ENCODE assay signal across 9 cellular contexts in genomic region chr4:122602277-122603142, GRCh38. TPM values are rescaled to one million over a fixed set of nuclear protein-coding genes. Genes with fewer than 3 reads are reported as not detected.
DNase-seq lines count a peak whose midpoint lies in the region; ATAC-seq, FAIRE-seq and TF ChIP-seq lines count a peak whose summit lies in the region.
"Had no signal": no experiment of that assay in that cellular context is flagged by ENCODE, and none has a peak within 500 bp of the region (broad histone marks: within the 10 kb centered on the region; RNA-seq: fewer than 3 reads in every experiment).

No MANE protein-coding gene starts in this region.

- no peak overlapping the region for H3K4me3 ChIP-seq in esophagus muscularis mucosa

- no peak overlapping the region for H3K27ac ChIP-seq in esophagus muscularis mucosa (replicated peaks in 1 of 4)

- whole genome bisulfite sequencing in esophagus muscularis mucosa, result 39% methylated on average over 13 of the region's 13 CpGs

- no peak for TF ChIP-seq EP300 in esophagus muscularis mucosa (IDR thresholded peaks at IDR 0.05)

- peaks cover 8% of the 10 kb centered on the region for H3K27me3 Mint-ChIP-seq in HFFc6 (ENCODE audit: insufficient read depth)

- intact Hi-C loops in esophagus muscularis mucosa (cut with DNase I), result loop anchor here (1.0 to 10.0 kb wide), 2 partner anchors 115 to 322 kb away; partner anchors contain the start of gene NUDT6

- peak; percentile 74 for TF ChIP-seq CTCF in HFFc6 (IDR thresholded peaks at IDR 0.05)
- TF ChIP-seq CTCF in esophagus muscularis mucosa (IDR thresholded peaks at IDR 0.05), result peak; percentile 27 to 49 (median 48)

- H3K9me3 Mint-ChIP-seq in HFFc6, result no peaks in the 10 kb centered on the region

- DNase-seq in NCI-H2107 treated with DMSO at 0.1 percent for 48 hours (lab: John Stamatoyannopoulos, UW; ENCODE audit: unreplicated experiment), result peak; percentile 8
- DNase-seq in NCI-H2107 (lab: John Stamatoyannopoulos, UW), result no peak
- DNase-seq in HFFc6, result peak; percentile 55
- peak; percentile 32 for DNase-seq in RCC 7860 (ENCODE audit: low spot score)
- DNase-seq in esophagus muscularis mucosa (ENCODE audit: extremely low spot score), result no peak
- peak; percentile 51 for DNase-seq in putamen (ENCODE audit: low spot score)
- DNase-seq in middle frontal gyrus (ENCODE audit: extremely low spot score, low spot score), result no peak

- peaks cover 0 to 10% (median 0%) of the 10 kb centered on the region in 4 donors for H3K27me3 ChIP-seq in esophagus muscularis mucosa

- no peaks in the 10 kb centered on the region for H3K36me3 ChIP-seq in esophagus muscularis mucosa

- no peaks in the 10 kb centered on the region for H3K9me3 ChIP-seq in esophagus muscularis mucosa

- peaks cover 11% of the 10 kb centered on the region for H3K4me1 Mint-ChIP-seq in HFFc6 (ENCODE audit: low read depth)
- H3K4me1 Mint-ChIP-seq: CD4-positive, CD25-positive, alpha-beta regulatory T cell had no signal

- no peak for TF ChIP-seq POLR2A in esophagus muscularis mucosa (IDR thresholded peaks at IDR 0.05; ENCODE audit: low read depth)

- no peak for ATAC-seq in HG03280 (IDR thresholded peaks at IDR 0.05; ENCODE audit: unreplicated experiment)

- FAIRE-seq in RCC 7860 (lab: Jason Lieb, UNC), result peak; percentile 27

- H3K36me3 Mint-ChIP-seq in HFFc6 (ENCODE audit: low read depth), result no peaks in the 10 kb centered on the region
- H3K36me3 Mint-ChIP-seq: CD4-positive, CD25-positive, alpha-beta regulatory T cell had no signal

- no peak overlapping the region for H3K27ac Mint-ChIP-seq in HFFc6
- H3K27ac Mint-ChIP-seq: CD4-positive, CD25-positive, alpha-beta regulatory T cell had no signal

- H3K4me3 Mint-ChIP-seq in HFFc6, result peak overlapping the region; percentile 43; the same call in 1 of the 2 replicates
- H3K4me3 Mint-ChIP-seq: CD4-positive, CD25-positive, alpha-beta regulatory T cell had no signal

- peaks cover 0 to 4% (median 0%) of the 10 kb centered on the region in 4 donors for H3K4me1 ChIP-seq in esophagus muscularis mucosa

RNA-seq across cellular contexts. Expression of gene IL21, which starts 18.4 kb away (rescaled TPM):
- total RNA-seq in HFFc6 (2021; fragmentation: NEBNext Ultra II Directional; extraction: Animal tissue kit (Norgen Biotek cat#: 25700)), result not detected
- not detected for total RNA-seq in esophagus muscularis mucosa

Comparison
In these comparisons a context has a peak if more than half of its experiments do, and no peak if none do; other contexts are left out.
1. DNase-seq: peak in NCI-H2107 treated with DMSO at 0.1 percent for 48 hours (single experiment), HFFc6 (single experiment), RCC 7860 (single experiment) and putamen (single experiment); none in NCI-H2107 (single experiment), esophagus muscularis mucosa (single experiment) and middle frontal gyrus (single experiment).